ENCODE assay signal across 24 cellular contexts in the genomic region with DNA sequence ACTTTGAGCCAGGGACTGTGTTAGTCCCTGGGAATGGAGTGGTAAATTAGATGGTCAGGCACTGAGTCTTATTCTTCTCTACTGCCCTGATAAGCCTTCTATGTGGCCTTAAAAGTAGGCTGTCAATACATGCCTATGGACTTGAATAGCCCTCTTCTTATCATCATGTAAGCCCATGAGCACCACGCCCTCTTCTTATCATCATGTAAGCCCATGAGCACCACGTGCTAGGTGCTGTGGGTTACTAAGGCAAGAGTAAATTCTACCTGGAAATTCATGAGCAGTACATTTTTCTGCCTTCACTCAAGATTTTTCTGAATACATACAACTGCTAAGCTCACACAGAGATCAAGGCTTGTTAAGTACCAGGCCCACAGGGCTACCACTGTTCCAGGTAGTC.
"Had no signal": no experiment of that assay in that cellular context is flagged by ENCODE, and none has a peak within 500 bp of the region (broad histone marks: within the 10 kb centered on the region; RNA-seq: fewer than 3 reads in every experiment).

No MANE protein-coding gene starts in this region.

- H3K4me3 Mint-ChIP-seq: activated B cell treated with CpG ODN at 0.5 μM for 24 hours; activated CD8-positive, alpha-beta memory T cell treated with anti-CD3 and anti-CD28 coated beads, Interleukin-2, amount 10 ng/mL, durations not matched to agents 7 days and 5 days; activated CD8-positive, alpha-beta T cell treated with anti-CD3 and anti-CD28 coated beads, Interleukin-2, amount 10 ng/mL, durations not matched to agents 7 days and 5 days; activated naive CD8-positive, alpha-beta T cell; naive thymus-derived CD4-positive, alpha-beta T cell had no signal

- H3K4me3 ChIP-seq: right atrium auricular region, tibial nerve had no signal

- DNase-seq: activated B cell treated with CpG ODN at 0.5 μM for 24 hours; activated CD8-positive, alpha-beta memory T cell treated with anti-CD3 and anti-CD28 coated beads, Interleukin-2, amount 10 ng/mL, durations not matched to agents 7 days and 5 days; activated CD8-positive, alpha-beta T cell treated with anti-CD3 and anti-CD28 coated beads, Interleukin-2, amount 10 ng/mL, durations not matched to agents 7 days and 5 days; activated effector memory CD4-positive, alpha-beta T cell treated with Interleukin-2 at 50 U/mL for 16 hours; activated naive CD4-positive, alpha-beta T cell treated with Interleukin-2 at 50 U/mL for 16 hours; anterior cingulate cortex; dermis blood vessel endothelial cell; effector CD4-positive, alpha-beta T cell; left ventricle myocardium superior; naive thymus-derived CD4-positive, alpha-beta T cell; nucleus accumbens; stimulated activated CD4-positive, alpha-beta T cell treated with anti-CD3 and anti-CD28 coated beads, Interleukin-15, amount 100 ng/mL, for 24 hours; stimulated activated CD4-positive, alpha-beta T cell treated with anti-CD3 and anti-CD28 coated beads, Interleukin-2, amount 100 ng/mL, for 24 hours; stimulated activated naive CD4-positive, alpha-beta T cell; T-helper 1 cell; T-helper 9 cell had no signal

- H3K9me3 ChIP-seq: right atrium auricular region, tibial nerve had no signal

- H3K4me1 ChIP-seq: parathyroid adenoma, tibial nerve had no signal

- H3K9me3 Mint-ChIP-seq: activated B cell treated with CpG ODN at 0.5 μM for 24 hours; naive thymus-derived CD4-positive, alpha-beta T cell had no signal

- ATAC-seq: activated CD8-positive, alpha-beta memory T cell treated with anti-CD3 and anti-CD28 coated beads, Interleukin-2, amount 10 ng/mL, durations not matched to agents 7 days and 5 days; activated CD8-positive, alpha-beta T cell treated with anti-CD3 and anti-CD28 coated beads, Interleukin-2, amount 10 ng/mL, durations not matched to agents 7 days and 5 days; left ventricle myocardium superior; naive thymus-derived CD4-positive, alpha-beta T cell had no signal

- H3K27ac ChIP-seq: parathyroid adenoma, right atrium auricular region, tibial nerve had no signal

- H3K27me3 Mint-ChIP-seq: activated B cell treated with CpG ODN at 0.5 μM for 24 hours; activated CD8-positive, alpha-beta memory T cell treated with anti-CD3 and anti-CD28 coated beads, Interleukin-2, amount 10 ng/mL, durations not matched to agents 7 days and 5 days; activated naive CD8-positive, alpha-beta T cell; naive thymus-derived CD4-positive, alpha-beta T cell had no signal

- H3K4me1 Mint-ChIP-seq: activated B cell treated with CpG ODN at 0.5 μM for 24 hours; activated CD8-positive, alpha-beta memory T cell treated with anti-CD3 and anti-CD28 coated beads, Interleukin-2, amount 10 ng/mL, durations not matched to agents 7 days and 5 days had no signal

- H3K27ac Mint-ChIP-seq: activated B cell treated with CpG ODN at 0.5 μM for 24 hours; activated CD8-positive, alpha-beta memory T cell treated with anti-CD3 and anti-CD28 coated beads, Interleukin-2, amount 10 ng/mL, durations not matched to agents 7 days and 5 days; activated CD8-positive, alpha-beta T cell treated with anti-CD3 and anti-CD28 coated beads, Interleukin-2, amount 10 ng/mL, durations not matched to agents 7 days and 5 days; activated naive CD8-positive, alpha-beta T cell; naive thymus-derived CD4-positive, alpha-beta T cell had no signal

- FAIRE-seq: colon, frontal cortex, islet of Langerhans, urothelium cell line had no signal

- H2AFZ ChIP-seq: parathyroid adenoma had no signal

- H3K27me3 ChIP-seq: right atrium auricular region, tibial nerve had no signal

- H3K79me2 ChIP-seq: parathyroid adenoma had no signal
